Comparison of ENCODE assay signal across 21 cellular contexts in genomic region chr11:130602700-130603584, GRCh38.
DNase-seq lines count a peak whose midpoint lies in the region; FAIRE-seq lines count a peak whose summit lies in the region.
"Had no signal": no experiment of that assay in that cellular context is flagged by ENCODE, and none has a peak within 500 bp of the region (broad histone marks: within the 10 kb centered on the region; RNA-seq: fewer than 3 reads in every experiment).

No MANE protein-coding gene starts in this region.

- H3K36me3 ChIP-seq in small intestine (ENCODE audit: control insufficient read depth in 2 of 2, insufficient read depth in 2 of 2, low read length in 2 of 2) = no peaks in the 10 kb centered on the region

- DNase-seq in NCI-H1417 (lab: John Stamatoyannopoulos, UW) = peak in 2 of 3 experiments; percentile 18 to 59
- DNase-seq in NCI-H1417 treated with DMSO at 0.1 percent for 48 hours (lab: John Stamatoyannopoulos, UW) = no peak
- peak; percentile 21 for DNase-seq in RPMI7951 (ENCODE audit: low read depth)
- DNase-seq in left kidney (ENCODE audit: low read depth, low spot score) = peak; percentile 86
- DNase-seq in small intestine = peak; percentile 37
- no peak for DNase-seq in amniotic stem cell (lab: John Stamatoyannopoulos, UW)
- DNase-seq in hippocampal formation (lab: John Stamatoyannopoulos, UW) = no peak
- no peak for DNase-seq in G401 (ENCODE audit: low spot score)
- DNase-seq: 8988T; activated CD8-positive, alpha-beta memory T cell treated with anti-CD3 and anti-CD28 coated beads for 24 hours; cerebellar nuclear complex; foreskin melanocyte; Karpas-422; NCI-H2029; NCI-H510A treated with DMSO at 0.1 percent for 48 hours; stimulated activated CD4-positive, alpha-beta T cell treated with anti-CD3 and anti-CD28 coated beads, Interleukin-12 subunit alpha, Interleukin-12 subunit beta, amount 100 ng/mL, for 4 hours; T-cell had no signal

- 47 to 69% (median 56%) methylated on average over 14 of the region's 14 CpGs for WGBS in small intestine, 3 donors

- H3K4me1 ChIP-seq in small intestine (ENCODE audit: control insufficient read depth in 2 of 2, insufficient read depth in 1 of 2, low read depth in 1 of 2, low read length in 1 of 2) = no peaks in the 10 kb centered on the region

- no peak overlapping the region for H3K4me3 ChIP-seq in small intestine (ENCODE audit: low read depth in 1 of 2, low read length in 2 of 2)
- H3K4me3 ChIP-seq: GM23338, hepatocyte, mucosa of descending colon had no signal

- no peaks in the 10 kb centered on the region for H3K27me3 ChIP-seq in small intestine (ENCODE audit: control insufficient read depth in 2 of 2, insufficient read depth in 2 of 2, low read length in 2 of 2)
- H3K27me3 ChIP-seq: hepatocyte had no signal

- in situ Hi-C loops in G401 (cut with HindIII; ENCODE audit: low sequenced_read_pairs) = no loop called here

- H3K9me3 ChIP-seq in small intestine (ENCODE audit: control insufficient read depth, low read depth) = no peaks in the 10 kb centered on the region
- H3K9me3 ChIP-seq: mucosa of descending colon had no signal

- H3K27ac ChIP-seq in small intestine (ENCODE audit: low read depth in 1 of 2, low read length in 1 of 2) = peak overlapping the region in 1 of 2 donors; percentile 38

- no peak for FAIRE-seq in small intestine (lab: Jason Lieb, UNC)
- FAIRE-seq: D721Med had no signal

Comparison
In these comparisons a context has a peak if more than half of its experiments do, and no peak if none do; other contexts are left out.
1. DNase-seq: peak in NCI-H1417 (2 of 3), RPMI7951 (single experiment), left kidney (single experiment) and small intestine (single experiment); none in NCI-H1417 treated with DMSO at 0.1 percent for 48 hours (single experiment), amniotic stem cell (single experiment), hippocampal formation (0 of 2) and G401 (single experiment).